9 cellular contexts compared by ENCODE assay signal in genomic region chr1:79259390-79260336, GRCh38.
DNase-seq lines count a peak whose midpoint lies in the region; ATAC-seq, FAIRE-seq and TF ChIP-seq lines count a peak whose summit lies in the region.
"Had no signal": no experiment of that assay in that cellular context is flagged by ENCODE, and none has a peak within 500 bp of the region (broad histone marks: within the 10 kb centered on the region; RNA-seq: fewer than 3 reads in every experiment).

No MANE protein-coding gene starts in this region.

- no peaks in the 10 kb centered on the region for H3K27me3 Mint-ChIP-seq in naive thymus-derived CD4-positive, alpha-beta T cell

- peaks cover 0 to 3% (median 0%) of the 10 kb centered on the region in 11 donors for H3K9me3 Mint-ChIP-seq in naive thymus-derived CD4-positive, alpha-beta T cell

- no peaks in the 10 kb centered on the region for H3K27me3 ChIP-seq in naive thymus-derived CD4-positive, alpha-beta T cell (ENCODE audit: control insufficient read depth in 2 of 2, insufficient read depth in 2 of 2, low read length in 2 of 2)
- H3K27me3 ChIP-seq: BLaER1 had no signal

- no peaks in the 10 kb centered on the region for H3K9me3 ChIP-seq in naive thymus-derived CD4-positive, alpha-beta T cell (ENCODE audit: control insufficient read depth in 2 of 3, low read length in 3 of 3)
- H3K9me3 ChIP-seq: BLaER1 had no signal

- H3K4me3 ChIP-seq in fibroblast of mammary gland (ENCODE audit: control insufficient read depth, low read depth, low read length): no peak overlapping the region
- no peak overlapping the region for H3K4me3 ChIP-seq in naive thymus-derived CD4-positive, alpha-beta T cell (ENCODE audit: low read length)
- H3K4me3 ChIP-seq: BLaER1 had no signal

- H3K27ac Mint-ChIP-seq in naive thymus-derived CD4-positive, alpha-beta T cell: no peak overlapping the region

- intact Hi-C loops in naive thymus-derived CD4-positive, alpha-beta T cell (cut with micrococcal nuclease): no loop called here

- no peak overlapping the region for H3K27ac ChIP-seq in naive thymus-derived CD4-positive, alpha-beta T cell (ENCODE audit: low read depth, low read length)
- H3K27ac ChIP-seq: BLaER1 had no signal

- no peaks in the 10 kb centered on the region for H3K4me1 ChIP-seq in naive thymus-derived CD4-positive, alpha-beta T cell (ENCODE audit: control insufficient read depth in 2 of 2, insufficient read depth in 2 of 2, low read length in 2 of 2)
- H3K4me1 ChIP-seq: BLaER1 had no signal

- H3K36me3 ChIP-seq in naive thymus-derived CD4-positive, alpha-beta T cell (ENCODE audit: control insufficient read depth in 2 of 3, insufficient read depth in 3 of 3, low read length in 3 of 3): no peaks in the 10 kb centered on the region
- H3K36me3 ChIP-seq: BLaER1 had no signal

- no peak overlapping the region for H3K4me3 Mint-ChIP-seq in naive thymus-derived CD4-positive, alpha-beta T cell

- no peaks in the 10 kb centered on the region for H3K4me1 Mint-ChIP-seq in naive thymus-derived CD4-positive, alpha-beta T cell

- no peaks in the 10 kb centered on the region for H3K36me3 Mint-ChIP-seq in naive thymus-derived CD4-positive, alpha-beta T cell

- no peak for FAIRE-seq in urothelium cell line (lab: Jason Lieb, UNC)

- CTCF ChIA-PET in HEK293T (lab: Yijun Ruan, JAX): interaction anchor here (1.5 kb wide), 1 partner anchor 93 kb away, joined by 6 read pairs; no protein-coding TSS in a partner anchor
- CTCF ChIA-PET in naive thymus-derived CD4-positive, alpha-beta T cell (lab: Charles Lee): no interaction called here

- no peak for ATAC-seq in naive thymus-derived CD4-positive, alpha-beta T cell

- TF ChIP-seq CTCF in fibroblast of mammary gland (conservative IDR thresholded peaks at IDR 0.05; ENCODE audit: control insufficient read depth, insufficient read depth, low read depth, low read length): peak; percentile 78

- POLR2A ChIA-PET in HEK293T (lab: Yijun Ruan, JAX): no interaction called here
- POLR2A ChIA-PET in naive thymus-derived CD4-positive, alpha-beta T cell (lab: Charles Lee): no interaction called here

- DNase-seq in NCI-H1105 treated with DMSO at 0.1 percent for 48 hours (lab: John Stamatoyannopoulos, UW) (peak; percentile 42), NCI-H1105 (lab: John Stamatoyannopoulos, UW) (no peak), HEK293T (ENCODE audit: extremely low spot score) (peak; percentile 37), NCI-H526 treated with DMSO at 0.1 percent for 48 hours (lab: John Stamatoyannopoulos, UW) (peak; percentile 3), fibroblast of mammary gland (ENCODE audit: low read depth) (peak; percentile 74), urothelium cell line (ENCODE audit: low spot score) (peak; percentile 16)
- no peak for DNase-seq in naive thymus-derived CD4-positive, alpha-beta T cell
- no peak for DNase-seq in stimulated activated CD4-positive, alpha-beta T cell treated with anti-CD3 and anti-CD28 coated beads, Interleukin-4, amount 100 ng/mL, for 24 hours

TF ChIP-seq in HEK293T, 16 proteins besides CTCF, POLR2A, EP300 and RAD21:
- no peak for TF ChIP-seq HDGF (IDR thresholded peaks at IDR 0.05; ENCODE audit: borderline replicate concordance)
- no peak for TF ChIP-seq BHLHE40 (IDR thresholded peaks at IDR 0.05; ENCODE audit: borderline replicate concordance)
- TF ChIP-seq SP1 (IDR thresholded peaks at IDR 0.05): no peak
- TF ChIP-seq TARDBP (IDR thresholded peaks at IDR 0.05): no peak
- TF ChIP-seq PKNOX1 (IDR thresholded peaks at IDR 0.05): no peak
- TF ChIP-seq NFRKB (IDR thresholded peaks at IDR 0.05): no peak
- TF ChIP-seq LEF1 (IDR thresholded peaks at IDR 0.05; ENCODE audit: borderline replicate concordance): no peak

Comparison
In these comparisons a context has a peak if more than half of its experiments do, and no peak if none do; other contexts are left out.
1. DNase-seq: peak in NCI-H1105 treated with DMSO at 0.1 percent for 48 hours (single experiment), HEK293T (single experiment), NCI-H526 treated with DMSO at 0.1 percent for 48 hours (single experiment), fibroblast of mammary gland (single experiment) and urothelium cell line (single experiment); none in NCI-H1105 (single experiment), naive thymus-derived CD4-positive, alpha-beta T cell (0 of 9) and stimulated activated CD4-positive, alpha-beta T cell treated with anti-CD3 and anti-CD28 coated beads, Interleukin-4, amount 100 ng/mL, for 24 hours (single experiment).